23 cellular contexts compared by ENCODE assay signal in genomic region chr22:28761449-28761755, GRCh38.
"Had no signal": no experiment of that assay in that cellular context is flagged by ENCODE, and none has a peak within 500 bp of the region (broad histone marks: within the 10 kb centered on the region; RNA-seq: fewer than 3 reads in every experiment).

No MANE protein-coding gene starts in this region.

- H3K4me3 Mint-ChIP-seq: activated CD8-positive, alpha-beta T cell treated with anti-CD3 and anti-CD28 coated beads for 36 hours; activated naive CD4-positive, alpha-beta T cell treated with anti-CD3 and anti-CD28 coated beads, Interleukin-2, amount 50 U/mL, for 24 hours; brain; T-cell had no signal

- H3K27ac ChIP-seq: cardiac muscle cell, SK-N-MC, VCaP had no signal

- DNase-seq: activated CD4-positive, alpha-beta T cell treated with anti-CD3 and anti-CD28 coated beads for 4 hours; activated CD8-positive, alpha-beta memory T cell treated with anti-CD3 and anti-CD28 coated beads, Interleukin-2, amount 50 U/mL, for 4 hours; activated CD8-positive, alpha-beta T cell treated with anti-CD3 and anti-CD28 coated beads for 36 hours; activated naive CD4-positive, alpha-beta T cell; amygdala; Kasumi-1; NCI-H1105 treated with DMSO at 0.1 percent for 48 hours; NCI-H1694; NCI-H2029; NCI-H2107; NCI-H345; NCI-H510A; NCI-H526 treated with DMSO at 0.1 percent for 48 hours; NCI-H82; T-cell; T-helper 2 cell had no signal

- H3K27me3 Mint-ChIP-seq: activated CD8-positive, alpha-beta T cell treated with anti-CD3 and anti-CD28 coated beads for 36 hours; activated naive CD4-positive, alpha-beta T cell treated with anti-CD3 and anti-CD28 coated beads, Interleukin-2, amount 50 U/mL, for 24 hours; T-cell had no signal

- H3K9me3 Mint-ChIP-seq: activated CD8-positive, alpha-beta T cell treated with anti-CD3 and anti-CD28 coated beads for 36 hours; activated naive CD4-positive, alpha-beta T cell treated with anti-CD3 and anti-CD28 coated beads, Interleukin-2, amount 50 U/mL, for 24 hours; brain; T-cell had no signal

- H3K27ac Mint-ChIP-seq: activated CD8-positive, alpha-beta T cell treated with anti-CD3 and anti-CD28 coated beads for 36 hours; activated naive CD4-positive, alpha-beta T cell treated with anti-CD3 and anti-CD28 coated beads, Interleukin-2, amount 50 U/mL, for 24 hours; brain; T-cell had no signal

- H3K4me1 Mint-ChIP-seq: activated naive CD4-positive, alpha-beta T cell treated with anti-CD3 and anti-CD28 coated beads, Interleukin-2, amount 50 U/mL, for 24 hours had no signal

- ATAC-seq: activated CD4-positive, CD25-positive, alpha-beta regulatory T cell treated with anti-CD3 and anti-CD28 coated beads, Interleukin-2, amount 50 U/mL, for 24 hours; activated CD8-positive, alpha-beta T cell treated with anti-CD3 and anti-CD28 coated beads for 36 hours; Right ventricle myocardium inferior; T-cell had no signal

- H3K27me3 ChIP-seq: cardiac muscle cell had no signal

- H3K36me3 ChIP-seq: cardiac muscle cell had no signal

- H3K4me3 ChIP-seq: cardiac muscle cell, SK-N-MC had no signal
